ENCODE assay signal across 8 cellular contexts in genomic region chr12:67515679-67516363, GRCh38.
A peak's percentile ranks its signal among the peaks of the same experiment; 100 is the strongest.
DNase-seq lines count a peak whose midpoint lies in the region; ATAC-seq and TF ChIP-seq lines count a peak whose summit lies in the region.

No MANE protein-coding gene starts in this region.

- intact Hi-C loops in activated CD4-positive, alpha-beta T cell treated with anti-CD3 and anti-CD28 coated beads for 36 hours (cut with DNase I, micrococcal nuclease) = no loop called here
- intact Hi-C loops in transverse colon (cut with DNase I; ENCODE audit: low total_unique reads) = no loop called here

- H3K9me3 ChIP-seq in transverse colon = no peaks in the 10 kb centered on the region

- H3K4me3 ChIP-seq in transverse colon = no peak overlapping the region

- H3K36me3 ChIP-seq in transverse colon = no peaks in the 10 kb centered on the region

- ATAC-seq in activated CD4-positive, alpha-beta T cell treated with anti-CD3 and anti-CD28 coated beads for 36 hours = peak; percentile 61
- ATAC-seq in HG02852 (IDR thresholded peaks at IDR 0.05; ENCODE audit: unreplicated experiment) = peak; percentile 90

- CTCF ChIA-PET in activated CD4-positive, alpha-beta T cell treated with anti-CD3 and anti-CD28 coated beads for 36 hours (lab: Charles Lee) = interaction anchor here (1.0 kb wide), 1 partner anchor 516 kb away, joined by 3 read pairs; no protein-coding TSS in a partner anchor

- TF ChIP-seq POLR2A in transverse colon (IDR thresholded peaks at IDR 0.05) = no peak

- 36 to 51% methylated on average over 4 to 10 of the region's 10 CpGs for WGBS in transverse colon (ENCODE audit: low coverage in 1 of 2), 2 donors

- in situ Hi-C loops in transverse colon (cut with MboI; ENCODE audit: low pct_ligation_motif_present in 1 of 4, low pct_unique_long_range_greater_than_20kb in 1 of 4, low sequenced_read_pairs in 3 of 4) = no loop called here

- POLR2A ChIA-PET in activated CD4-positive, alpha-beta T cell treated with anti-CD3 and anti-CD28 coated beads for 36 hours (lab: Charles Lee) = no interaction called here

- no peaks in the 10 kb centered on the region for H3K27me3 Mint-ChIP-seq in activated CD4-positive, alpha-beta T cell treated with anti-CD3 and anti-CD28 coated beads for 36 hours

- H3K9me3 Mint-ChIP-seq in activated CD4-positive, alpha-beta T cell treated with anti-CD3 and anti-CD28 coated beads for 36 hours (ENCODE audit: low read depth) = no peaks in the 10 kb centered on the region

- peaks cover 36% of the 10 kb centered on the region for H3K4me1 Mint-ChIP-seq in activated CD4-positive, alpha-beta T cell treated with anti-CD3 and anti-CD28 coated beads for 36 hours

- no peaks in the 10 kb centered on the region for H3K27me3 ChIP-seq in transverse colon

- peak; percentile 18 for DNase-seq in activated CD4-positive, alpha-beta T cell treated with anti-CD3 and anti-CD28 coated beads for 36 hours
- DNase-seq in activated CD4-positive, alpha-beta T cell treated with anti-CD3 and anti-CD28 coated beads for 1 hour = no peak
- DNase-seq in NCI-H2081 (lab: John Stamatoyannopoulos, UW) = peak; percentile 82 to 93
- peak; percentile 22 for DNase-seq in activated T-helper 1 cell treated with Interleukin-2 at 50 U/mL for 16 hours (ENCODE audit: low read depth)
- peak; percentile 32 for DNase-seq in transverse colon
- no peak for DNase-seq in T1000 (lab: John Stamatoyannopoulos, UW)
- no peak for DNase-seq in occipital lobe (lab: John Stamatoyannopoulos, UW)

- H3K4me3 Mint-ChIP-seq in activated CD4-positive, alpha-beta T cell treated with anti-CD3 and anti-CD28 coated beads for 36 hours = no peak overlapping the region

- H3K4me1 ChIP-seq in transverse colon = peaks cover 0 to 22% (median 12%) of the 10 kb centered on the region in 4 donors

- TF ChIP-seq CTCF in transverse colon (IDR thresholded peaks at IDR 0.05) = no peak

- no peak overlapping the region for H3K27ac Mint-ChIP-seq in activated CD4-positive, alpha-beta T cell treated with anti-CD3 and anti-CD28 coated beads for 36 hours

- no peak for TF ChIP-seq EP300 in transverse colon (IDR thresholded peaks at IDR 0.05; ENCODE audit: low read depth)

- H3K36me3 Mint-ChIP-seq in activated CD4-positive, alpha-beta T cell treated with anti-CD3 and anti-CD28 coated beads for 36 hours (ENCODE audit: low read depth) = no peaks in the 10 kb centered on the region

- H3K27ac ChIP-seq in transverse colon = peak overlapping the region; percentile 27 to 69 (median 51)

Comparison
In these comparisons a context has a peak if more than half of its experiments do, and no peak if none do; other contexts are left out.
1. DNase-seq: peak in activated CD4-positive, alpha-beta T cell treated with anti-CD3 and anti-CD28 coated beads for 36 hours (single experiment), NCI-H2081 (2 of 2), activated T-helper 1 cell treated with Interleukin-2 at 50 U/mL for 16 hours (single experiment) and transverse colon (single experiment); none in activated CD4-positive, alpha-beta T cell treated with anti-CD3 and anti-CD28 coated beads for 1 hour (single experiment), T1000 (single experiment) and occipital lobe (single experiment).